In the genomic region with DNA sequence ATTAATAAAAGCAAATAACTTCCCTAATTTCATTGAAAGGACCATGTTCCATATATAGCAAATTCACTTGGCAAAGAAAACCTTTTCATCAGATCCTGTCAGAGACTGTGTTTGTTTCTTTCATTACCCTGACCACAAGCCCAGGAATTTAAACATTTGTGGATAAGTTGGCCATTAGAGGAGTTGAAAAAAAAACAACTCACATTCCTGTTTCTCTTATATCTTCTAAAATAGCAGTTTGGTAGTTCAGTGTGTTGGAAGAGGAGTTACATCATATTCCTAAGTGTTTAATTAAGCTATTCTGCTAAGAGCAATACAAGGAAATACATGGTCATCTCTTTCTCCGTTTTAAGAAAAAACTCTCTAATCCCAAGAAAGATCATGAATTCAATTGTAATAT, we compare ENCODE assay signal across 19 cellular contexts.
DNase-seq lines count a peak whose midpoint lies in the region; ATAC-seq and TF ChIP-seq lines count a peak whose summit lies in the region.
"Had no signal": no experiment of that assay in that cellular context is flagged by ENCODE, and none has a peak within 500 bp of the region (broad histone marks: within the 10 kb centered on the region; RNA-seq: fewer than 3 reads in every experiment).

No MANE protein-coding gene starts in this region.

- intact Hi-C loops in mucosa of descending colon (cut with DNase I, micrococcal nuclease), result no loop called here

- TF ChIP-seq CTCF in foreskin fibroblast (IDR thresholded peaks at IDR 0.05; ENCODE audit: low read depth, low read length), result no peak
- TF ChIP-seq CTCF in retinal pigment epithelial cell (conservative IDR thresholded peaks at IDR 0.05; ENCODE audit: low read depth, low read length), result no peak
- TF ChIP-seq CTCF in mucosa of descending colon (IDR thresholded peaks at IDR 0.05), result no peak

- no peaks in the 10 kb centered on the region for H3K4me1 ChIP-seq in mucosa of descending colon (ENCODE audit: low read depth)
- H3K4me1 ChIP-seq: body of pancreas, prostate gland had no signal

- in situ Hi-C loops in SK-MEL-5 (cut with HindIII; ENCODE audit: low pct_unique_long_range_greater_than_20kb, low sequenced_read_pairs), result no loop called here

- DNase-seq in GM04504 (ENCODE audit: low read depth) (peak; percentile 1), SK-MEL-5 (ENCODE audit: low read depth, low spot score) (peak; percentile 3), foreskin fibroblast (peak; percentile 2 to 17), retinal pigment epithelial cell (ENCODE audit: low read depth) (peak; percentile 90), cerebellar nuclear complex (lab: John Stamatoyannopoulos, UW) (no peak), mucosa of descending colon (no peak)
- DNase-seq in activated CD8-positive, alpha-beta memory T cell treated with anti-CD3 and anti-CD28 coated beads for 24 hours, result no peak
- DNase-seq: activated effector memory CD4-positive, alpha-beta T cell treated with anti-CD3 and anti-CD28 coated beads, Interleukin-2, amount 50 U/mL, for 16 hours; body of pancreas; CD4-positive, CD25-positive, alpha-beta regulatory T cell; immature natural killer cell; NCI-H1694 treated with DMSO at 0.1 percent for 48 hours; NCI-H510A; stimulated activated CD4-positive, alpha-beta T cell treated with anti-CD3 and anti-CD28 coated beads, Interleukin-15, amount 100 ng/mL, for 24 hours had no signal

- H3K36me3 ChIP-seq in mucosa of descending colon (ENCODE audit: low read depth), result no peaks in the 10 kb centered on the region
- H3K36me3 ChIP-seq: gastroesophageal sphincter, prostate gland had no signal

- H3K9me3 ChIP-seq in mucosa of descending colon, result no peaks in the 10 kb centered on the region
- H3K9me3 ChIP-seq: gastroesophageal sphincter, prostate gland had no signal

- ATAC-seq in mucosa of descending colon, result no peak
- no peak for ATAC-seq in GM21515 (IDR thresholded peaks at IDR 0.05; ENCODE audit: unreplicated experiment)
- ATAC-seq: body of pancreas, gastroesophageal sphincter, WTC11 had no signal

- H3K4me3 ChIP-seq in foreskin fibroblast (ENCODE audit: low read depth in 1 of 2, low read length in 2 of 2), result no peak overlapping the region
- H3K4me3 ChIP-seq in retinal pigment epithelial cell (ENCODE audit: low read length), result no peak overlapping the region
- no peak overlapping the region for H3K4me3 ChIP-seq in mucosa of descending colon
- H3K4me3 ChIP-seq: body of pancreas, gastroesophageal sphincter, PC-9, prostate gland had no signal

Comparison
In these comparisons a context has a peak if more than half of its experiments do, and no peak if none do; other contexts are left out.
1. DNase-seq: peak in GM04504 (single experiment), SK-MEL-5 (single experiment), foreskin fibroblast (2 of 2) and retinal pigment epithelial cell (single experiment); none in cerebellar nuclear complex (0 of 2), mucosa of descending colon (0 of 3) and activated CD8-positive, alpha-beta memory T cell treated with anti-CD3 and anti-CD28 coated beads for 24 hours (single experiment).